11 cellular contexts compared by ENCODE assay signal in the genomic region with DNA sequence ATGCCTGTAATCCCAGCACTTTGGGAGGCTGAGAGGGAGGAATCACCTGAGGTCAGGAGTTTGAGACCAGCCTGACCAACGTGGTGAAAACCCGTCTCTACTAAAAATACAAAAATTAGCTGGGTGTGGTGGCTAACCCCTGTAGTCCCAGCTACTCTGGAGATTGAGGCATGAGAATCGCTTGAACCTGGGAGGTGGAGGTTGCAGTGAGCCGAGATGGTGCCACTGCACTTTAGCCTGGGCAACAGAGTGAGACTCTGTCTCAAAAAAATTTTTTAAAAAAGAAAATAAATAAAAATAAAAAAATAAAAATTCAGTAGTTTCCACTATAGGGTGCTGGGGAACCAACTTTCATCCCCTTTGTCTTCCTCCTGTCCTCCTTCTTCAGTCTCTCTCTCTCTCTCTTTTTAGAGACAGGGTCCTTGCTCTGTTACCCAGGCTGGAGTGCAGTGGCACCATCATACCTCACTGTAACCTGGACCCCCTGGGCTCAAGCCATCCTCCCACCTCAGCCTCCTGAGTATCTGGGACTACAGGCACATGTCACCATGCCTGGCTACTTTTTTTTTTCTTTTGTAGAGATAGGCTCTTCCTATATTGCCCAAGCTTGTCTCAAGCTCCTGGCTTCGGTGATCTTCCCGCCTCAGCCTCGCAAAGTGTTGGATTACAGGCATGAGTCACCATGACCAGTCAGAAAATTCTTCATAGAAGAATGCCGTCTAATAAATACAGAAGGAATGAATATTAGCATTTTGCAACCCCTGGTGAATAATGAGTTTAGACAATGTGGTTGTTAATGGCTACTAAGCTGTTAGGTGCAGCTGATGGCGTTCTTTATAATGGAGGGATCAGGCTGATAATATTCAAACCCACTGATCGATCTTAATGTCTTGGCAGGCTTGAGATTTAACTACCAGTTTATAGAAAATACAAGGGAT. TPM values are rescaled to one million over a fixed set of nuclear protein-coding genes. Genes with fewer than 3 reads are reported as not detected.
DNase-seq lines count a peak whose midpoint lies in the region; ATAC-seq, FAIRE-seq and TF ChIP-seq lines count a peak whose summit lies in the region.
"Had no signal": no experiment of that assay in that cellular context is flagged by ENCODE, and none has a peak within 500 bp of the region (broad histone marks: within the 10 kb centered on the region; RNA-seq: fewer than 3 reads in every experiment).

No MANE protein-coding gene starts in this region.

- intact Hi-C loops in PC-3 (cut with micrococcal nuclease) = no loop called here
- intact Hi-C loops in esophagus muscularis mucosa (cut with DNase I) = no loop called here
- intact Hi-C loops in sigmoid colon (cut with DNase I) = no loop called here

- H3K36me3 ChIP-seq in PC-3 (ENCODE audit: low read depth, low read length) (no peaks in the 10 kb centered on the region), esophagus muscularis mucosa (no peaks in the 10 kb centered on the region), sigmoid colon (no peaks in the 10 kb centered on the region), WERI-Rb-1 (no peaks in the 10 kb centered on the region)
- H3K36me3 ChIP-seq: adrenal gland had no signal

- no peaks in the 10 kb centered on the region for H4K20me1 ChIP-seq in PC-3 (ENCODE audit: low read length)

- H3K27me3 ChIP-seq in PC-3 (ENCODE audit: low read length) (no peaks in the 10 kb centered on the region), esophagus muscularis mucosa (no peaks in the 10 kb centered on the region), sigmoid colon (no peaks in the 10 kb centered on the region), WERI-Rb-1 (ENCODE audit: insufficient read depth, low read depth, severe bottlenecking) (no peaks in the 10 kb centered on the region)
- H3K27me3 ChIP-seq: adrenal gland had no signal

- H3K4me1 ChIP-seq in PC-3 (ENCODE audit: insufficient read depth, low read length) (peaks cover 8% of the 10 kb centered on the region), esophagus muscularis mucosa (peaks cover 7 to 20% (median 13%) of the 10 kb centered on the region in 4 donors), sigmoid colon (peaks cover 0 to 51% (median 29%) of the 10 kb centered on the region in 4 donors)
- H3K4me1 ChIP-seq: adrenal gland had no signal

- DNase-seq in GM12892 (ENCODE audit: insufficient read length) (no peak), PC-3 (peak; percentile 94), esophagus muscularis mucosa (ENCODE audit: extremely low spot score) (peak; percentile 64), sigmoid colon (peak; percentile 83), WERI-Rb-1 (no peak), midbrain (lab: John Stamatoyannopoulos, UW) (no peak)
- DNase-seq in effector CD4-positive, alpha-beta T cell = no peak
- DNase-seq: activated B cell treated with CpG ODN at 0.5 μM for 24 hours, NCI-H2171 had no signal

- BruUV-seq in PC-3 (replicated peaks; lab: Mats Ljungman, UMichigan) = no TSS peak

- H3K27ac ChIP-seq in PC-3 (ENCODE audit: low read length) (peak overlapping the region; percentile 38; the same call in 1 of the 2 replicates), esophagus muscularis mucosa (replicated peaks in 1 of 4) (peak overlapping the region in 3 of 4 donors; percentile 36 to 65 (median 49)), sigmoid colon (peak overlapping the region; percentile 46 to 82 (median 72)), WERI-Rb-1 (no peak overlapping the region)
- H3K27ac ChIP-seq: adrenal gland had no signal

- no peak overlapping the region for H3K9ac ChIP-seq in PC-3 (ENCODE audit: low read length)

- peak; percentile 99 for ATAC-seq in PC-3
- no peak for ATAC-seq in HG03139 (IDR thresholded peaks at IDR 0.05; ENCODE audit: unreplicated experiment)

- no peak overlapping the region for H3K4me3 ChIP-seq in PC-3 (ENCODE audit: low read length)
- no peak overlapping the region for H3K4me3 ChIP-seq in esophagus muscularis mucosa
- no peak overlapping the region for H3K4me3 ChIP-seq in sigmoid colon
- no peak overlapping the region for H3K4me3 ChIP-seq in WERI-Rb-1 (ENCODE audit: low read depth, low read length)
- H3K4me3 ChIP-seq: adrenal gland had no signal

- TF ChIP-seq POLR2A in GM12892 (IDR thresholded peaks at IDR 0.05; ENCODE audit: low read depth, low read length) (no peak), esophagus muscularis mucosa (IDR thresholded peaks at IDR 0.05; ENCODE audit: low read depth) (no peak), sigmoid colon (IDR thresholded peaks at IDR 0.05) (no peak)

- TF ChIP-seq EP300 in esophagus muscularis mucosa (IDR thresholded peaks at IDR 0.05) = no peak
- no peak for TF ChIP-seq EP300 in sigmoid colon (IDR thresholded peaks at IDR 0.05)

- WGBS in esophagus muscularis mucosa = 66% methylated on average over 10 of the region's 10 CpGs
- 75 to 83% methylated on average over 10 of the region's 10 CpGs for WGBS in sigmoid colon, 2 donors

- peak overlapping the region; percentile 68; the same call in 1 of the 2 replicates for H2AFZ ChIP-seq in PC-3 (ENCODE audit: low read length)

- TF ChIP-seq CTCF in PC-3 (conservative IDR thresholded peaks at IDR 0.05; ENCODE audit: low read depth, low read length) = no peak
- TF ChIP-seq CTCF in esophagus muscularis mucosa (IDR thresholded peaks at IDR 0.05) = no peak
- no peak for TF ChIP-seq CTCF in sigmoid colon (IDR thresholded peaks at IDR 0.05)
- no peak for TF ChIP-seq CTCF in WERI-Rb-1 (IDR thresholded peaks at IDR 0.05; ENCODE audit: low read depth, low read length)

- POLR2A ChIA-PET in PC-3 (lab: Charles Lee; ENCODE audit: unreplicated experiment) = interaction anchor here (0.5 to 0.7 kb wide), 2 partner anchors 19 to 207 kb away, joined by 3 to 6 read pairs; a partner anchor contains a TSS

- H3K4me2 ChIP-seq in PC-3 (ENCODE audit: low read length) = peak overlapping the region; percentile 72

- H3F3A ChIP-seq in PC-3 (ENCODE audit: low read length, unreplicated experiment) = no peaks in the 10 kb centered on the region

- H3K9me2 ChIP-seq in PC-3 (replicated peaks; ENCODE audit: low read length) = no peaks in the 10 kb centered on the region

- no peaks in the 10 kb centered on the region for H3K9me3 ChIP-seq in PC-3 (ENCODE audit: low read length)
- no peaks in the 10 kb centered on the region for H3K9me3 ChIP-seq in esophagus muscularis mucosa
- no peaks in the 10 kb centered on the region for H3K9me3 ChIP-seq in sigmoid colon
- H3K9me3 ChIP-seq in WERI-Rb-1 (ENCODE audit: severe bottlenecking) = no peaks in the 10 kb centered on the region
- H3K9me3 ChIP-seq: adrenal gland had no signal

- CTCF ChIA-PET in PC-3 (lab: Charles Lee) = no interaction called here

- H3K79me2 ChIP-seq in PC-3 (ENCODE audit: low read length) = no peaks in the 10 kb centered on the region

- peak; percentile 24 for FAIRE-seq in GM12892 (lab: Jason Lieb, UNC)

RNA-seq across cellular contexts. Expression of a gene that starts 20.6 kb away (rescaled TPM):
- 1.0 TPM for polyA plus RNA-seq in GM12892 (2012; ENCODE audit: missing spikeins)
- total RNA-seq in PC-3 (2014; rRNA removed) (0.40 and 1.3 TPM in 2 replicates), esophagus muscularis mucosa (1 to 10 TPM; 5.3 to 7.7 (median 5.8) TPM), sigmoid colon (1 to 10 TPM; 4.9 to 7.8 (median 6.0) TPM)
- under 1 TPM in 2 of 3 donors, not detected in 1; 0.23 to 0.64 TPM for polyA plus RNA-seq in sigmoid colon

Comparison
In these comparisons a context has a peak if more than half of its experiments do, and no peak if none do; other contexts are left out.
1. DNase-seq: peak in PC-3 (single experiment), esophagus muscularis mucosa (single experiment) and sigmoid colon (single experiment); none in GM12892 (single experiment), effector CD4-positive, alpha-beta T cell (single experiment), WERI-Rb-1 (single experiment) and midbrain (single experiment).